In genomic region chr17:29589524-29590260, GRCh38 we compare ENCODE assay signal across 1 cellular context.
TF ChIP-seq lines count a peak whose summit lies in the region.

GIT1 (minus strand) TSS chr17:29589648; CDS start chr17:29589378, 270 bp downstream.

TF ChIP-seq in HEK293, 187 proteins besides CTCF, POLR2A, EP300 and RAD21 (continued from another document and continues in another):
- no peak for TF ChIP-seq AEBP2 (tag by site-specific recombination; IDR thresholded peaks at IDR 0.05; ENCODE audit: borderline replicate concordance)
- TF ChIP-seq ZNF324 (tag by site-specific recombination; IDR thresholded peaks at IDR 0.05): no peak
- no peak for TF ChIP-seq ZNF416 (tag by site-specific recombination; IDR thresholded peaks at IDR 0.05)
- TF ChIP-seq ZNF311 (tag by site-specific recombination; IDR thresholded peaks at IDR 0.05; ENCODE audit: borderline replicate concordance): no peak
- TF ChIP-seq ZNF580 (tag by site-specific recombination; IDR thresholded peaks at IDR 0.05): no peak
- TF ChIP-seq ZSCAN5A (tag by site-specific recombination; IDR thresholded peaks at IDR 0.05): no peak
- no peak for TF ChIP-seq ZFP37 (tag by site-specific recombination; IDR thresholded peaks at IDR 0.05)
- no peak for TF ChIP-seq GLI2 (tag by site-specific recombination; IDR thresholded peaks at IDR 0.05; ENCODE audit: borderline replicate concordance, low read depth)
- TF ChIP-seq ZFP3 (tag by site-specific recombination; IDR thresholded peaks at IDR 0.05; ENCODE audit: low read depth): no peak
- no peak for TF ChIP-seq ZNF362 (tag by site-specific recombination; IDR thresholded peaks at IDR 0.05)
- peak; percentile 11; the same call in 1 of the 2 replicates for TF ChIP-seq ZNF596 (tag by site-specific recombination; IDR thresholded peaks at IDR 0.05)
- TF ChIP-seq PRDM6 (tag by site-specific recombination; IDR thresholded peaks at IDR 0.05): no peak
- TF ChIP-seq INSM2 (tag by site-specific recombination; IDR thresholded peaks at IDR 0.05): no peak
- no peak for TF ChIP-seq ZNF664 (tag by site-specific recombination; IDR thresholded peaks at IDR 0.05)
- TF ChIP-seq PRDM2 (tag by site-specific recombination; IDR thresholded peaks at IDR 0.05; ENCODE audit: borderline replicate concordance): no peak
- TF ChIP-seq ZNF610 (tag by site-specific recombination; IDR thresholded peaks at IDR 0.05; ENCODE audit: borderline replicate concordance): no peak
- TF ChIP-seq SALL2 (tag by site-specific recombination; IDR thresholded peaks at IDR 0.05; ENCODE audit: borderline replicate concordance): no peak
- TF ChIP-seq ZNF221 (tag by site-specific recombination; IDR thresholded peaks at IDR 0.05; ENCODE audit: borderline replicate concordance): no peak
- TF ChIP-seq ZNF658 (tag by site-specific recombination; IDR thresholded peaks at IDR 0.05): no peak
- no peak for TF ChIP-seq ZNF660 (tag by site-specific recombination; IDR thresholded peaks at IDR 0.05)
- TF ChIP-seq ZSCAN30 (tag by site-specific recombination; IDR thresholded peaks at IDR 0.05): peak; percentile 62
- no peak for TF ChIP-seq KLF7 (tag by site-specific recombination; IDR thresholded peaks at IDR 0.05; ENCODE audit: borderline replicate concordance)
- no peak for TF ChIP-seq ZNF791 (tag by site-specific recombination; IDR thresholded peaks at IDR 0.05)
- peak; percentile 96 for TF ChIP-seq ZFP69B (tag by site-specific recombination; IDR thresholded peaks at IDR 0.05)
- TF ChIP-seq ZNF692 (tag by site-specific recombination; IDR thresholded peaks at IDR 0.05): peak; percentile 98
- TF ChIP-seq ZNF585B (tag by site-specific recombination; IDR thresholded peaks at IDR 0.05): no peak
- no peak for TF ChIP-seq ZNF133 (tag by site-specific recombination; IDR thresholded peaks at IDR 0.05)
- TF ChIP-seq ATF2 (tag by site-specific recombination; IDR thresholded peaks at IDR 0.05; ENCODE audit: low read depth): no peak
- TF ChIP-seq ZNF621 (tag by site-specific recombination; IDR thresholded peaks at IDR 0.05): no peak
- no peak for TF ChIP-seq GLI4 (tag by site-specific recombination; IDR thresholded peaks at IDR 0.05)
- no peak for TF ChIP-seq GFI1B (tag by site-specific recombination; IDR thresholded peaks at IDR 0.05)
- TF ChIP-seq HIC1 (tag by site-specific recombination; IDR thresholded peaks at IDR 0.05): no peak
- TF ChIP-seq KLF16 (tag by site-specific recombination; IDR thresholded peaks at IDR 0.05): no peak
- TF ChIP-seq SCRT1 (tag by site-specific recombination; IDR thresholded peaks at IDR 0.05; ENCODE audit: borderline replicate concordance): no peak
- peak; percentile 62; the same call in 1 of the 2 replicates for TF ChIP-seq ZBTB10 (tag by site-specific recombination; IDR thresholded peaks at IDR 0.05)
- 0 out of 2 replicates have a peak, but pooled peaks have one; percentile 12 for TF ChIP-seq ZXDB (tag by site-specific recombination; IDR thresholded peaks at IDR 0.05)
